Comparison of ENCODE assay signal across 8 cellular contexts in genomic region chr1:70221241-70222077, GRCh38. TPM values are rescaled to one million over a fixed set of nuclear protein-coding genes. Genes with fewer than 3 reads are reported as not detected.
DNase-seq lines count a peak whose midpoint lies in the region; ATAC-seq and TF ChIP-seq lines count a peak whose summit lies in the region.

Gene SRSF11, plus strand, starts transcription at chr1:70221380. Its CDS starts 257 bp downstream, at chr1:70221637.

- H3K4me1 Mint-ChIP-seq in nephron progenitor cell = peaks cover 43% of the 10 kb centered on the region
- peaks cover 37% of the 10 kb centered on the region for H3K4me1 Mint-ChIP-seq in stimulated activated naive CD8-positive, alpha-beta T cell treated with anti-CD3 and anti-CD28 coated beads, Interleukin-15, amount 100 ng/mL, for 72 hours

- TF ChIP-seq POLR2A in Raji (IDR thresholded peaks at IDR 0.05; ENCODE audit: insufficient read depth, low read depth, low read length) = peak; percentile 85

- peak within 1 kb of the TSS; percentile 80 for H3K4me3 ChIP-seq in fibroblast of the aortic adventitia (ENCODE audit: low read depth, low read length)

- no peaks in the 10 kb centered on the region for H3K9me3 Mint-ChIP-seq in nephron progenitor cell
- H3K9me3 Mint-ChIP-seq in stimulated activated naive CD8-positive, alpha-beta T cell treated with anti-CD3 and anti-CD28 coated beads, Interleukin-15, amount 100 ng/mL, for 72 hours = no peaks in the 10 kb centered on the region

- TF ChIP-seq CTCF in fibroblast of the aortic adventitia (IDR thresholded peaks at IDR 0.05; ENCODE audit: insufficient read depth, low read length) = no peak
- no peak for TF ChIP-seq CTCF in nephron progenitor cell (IDR thresholded peaks at IDR 0.05)

- no peaks in the 10 kb centered on the region for H3K27me3 Mint-ChIP-seq in nephron progenitor cell (ENCODE audit: low read depth, poor library complexity)
- H3K27me3 Mint-ChIP-seq in stimulated activated naive CD8-positive, alpha-beta T cell treated with anti-CD3 and anti-CD28 coated beads, Interleukin-15, amount 100 ng/mL, for 72 hours = no peaks in the 10 kb centered on the region

- peak; percentile 96 for ATAC-seq in stimulated activated naive CD8-positive, alpha-beta T cell treated with anti-CD3 and anti-CD28 coated beads, Interleukin-15, amount 100 ng/mL, for 72 hours

- H3K4me3 Mint-ChIP-seq in nephron progenitor cell = peak within 1 kb of the TSS; percentile 96
- H3K4me3 Mint-ChIP-seq in stimulated activated naive CD8-positive, alpha-beta T cell treated with anti-CD3 and anti-CD28 coated beads, Interleukin-15, amount 100 ng/mL, for 72 hours = peak within 1 kb of the TSS; percentile 87 to 92

- peak within 1 kb of the TSS; percentile 100 for H3K27ac Mint-ChIP-seq in nephron progenitor cell
- H3K27ac Mint-ChIP-seq in stimulated activated naive CD8-positive, alpha-beta T cell treated with anti-CD3 and anti-CD28 coated beads, Interleukin-15, amount 100 ng/mL, for 72 hours = peak within 1 kb of the TSS; percentile 98 to 99

- H3K36me3 Mint-ChIP-seq in nephron progenitor cell (ENCODE audit: low read depth) = peaks cover 15% of the 10 kb centered on the region

- DNase-seq in ELF-1 (ENCODE audit: low read depth, low spot score) (peak; percentile 97), H4 (ENCODE audit: low spot score) (peak; percentile 95), LoVo (ENCODE audit: low spot score) (peak; percentile 94), fibroblast of the aortic adventitia (ENCODE audit: low read depth) (peak; percentile 92), nephron progenitor cell (peak; percentile 99)
- peak; percentile 97 for DNase-seq in activated effector memory CD4-positive, alpha-beta T cell treated with Interleukin-2 at 50 U/mL for 16 hours
- peak; percentile 94 to 95 for DNase-seq in stimulated activated naive CD8-positive, alpha-beta T cell treated with anti-CD3 and anti-CD28 coated beads, Interleukin-15, amount 100 ng/mL, for 72 hours

RNA-seq across cellular contexts. Expression of gene SRSF11, which starts in this region (rescaled TPM):
- total RNA-seq in H4 (2014; rRNA removed; shearing (Covaris generic)) = 48.5 and 65.2 TPM in 2 replicates
- 110 and 159 TPM in 2 replicates for total RNA-seq in fibroblast of the aortic adventitia (ENCODE audit: low replicate concordance)

Comparison
In these comparisons a context has a peak if more than half of its experiments do, and no peak if none do; other contexts are left out.
1. Peak in every context shown above with its lines: DNase-seq, ATAC-seq and H3K4me3 ChIP-seq.